9 cellular contexts compared by ENCODE assay signal in the genomic region with DNA sequence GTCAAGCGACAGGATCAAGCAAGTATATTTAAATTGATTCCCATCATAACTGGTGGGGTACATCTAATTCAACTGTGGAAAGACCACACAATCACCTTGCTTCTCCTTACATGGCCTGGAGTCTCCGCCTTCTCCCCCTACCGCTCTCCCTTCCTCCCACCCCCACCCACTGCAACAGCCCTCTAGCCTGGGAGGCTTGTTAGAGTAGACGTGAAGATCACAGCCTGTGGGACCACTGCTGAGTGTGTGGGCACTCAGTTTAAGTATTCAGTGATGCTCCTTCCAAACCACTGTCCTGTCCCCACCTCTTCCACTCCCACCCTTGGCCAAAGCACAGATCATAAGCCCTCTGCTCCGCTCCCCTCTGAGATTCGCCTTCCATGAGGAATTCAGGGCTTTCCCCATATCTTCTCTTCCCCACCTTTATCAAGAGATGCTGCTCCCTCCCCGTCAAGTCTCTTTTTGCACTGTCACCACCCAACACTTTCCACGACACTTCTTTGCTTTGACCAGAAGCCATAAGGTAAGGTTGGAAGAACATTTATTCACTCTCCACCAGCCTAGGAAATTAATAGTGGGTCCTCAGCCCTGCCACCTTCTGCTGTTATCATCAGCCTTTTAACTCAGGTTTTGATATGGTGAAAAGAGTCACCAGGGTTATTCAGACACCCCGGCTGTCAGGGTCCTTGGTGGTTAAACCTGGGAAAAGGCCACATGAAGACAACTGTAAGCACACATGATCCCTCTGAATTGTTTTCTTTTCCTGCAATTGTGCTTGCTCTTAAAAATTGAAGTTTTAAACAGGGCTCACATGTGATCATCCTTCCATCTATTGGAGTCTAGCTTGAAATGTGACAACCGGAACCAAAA. TPM values are rescaled to one million over a fixed set of nuclear protein-coding genes. Genes with fewer than 3 reads are reported as not detected.
DNase-seq lines count a peak whose midpoint lies in the region; ATAC-seq and TF ChIP-seq lines count a peak whose summit lies in the region.
"Had no signal": no experiment of that assay in that cellular context is flagged by ENCODE, and none has a peak within 500 bp of the region (broad histone marks: within the 10 kb centered on the region; RNA-seq: fewer than 3 reads in every experiment).

No MANE protein-coding gene starts in this region.

- intact Hi-C loops in mucosa of descending colon (cut with DNase I, micrococcal nuclease): loop anchor here in 1 of 2 donors (10.0 kb wide), 1 partner anchor 85 kb away; the partner anchor contains the start of gene SMCHD1

- peaks cover 8% of the 10 kb centered on the region for H3K36me3 ChIP-seq in mesodermal cell (ENCODE audit: control insufficient read depth, insufficient read depth, low read length)
- H3K36me3 ChIP-seq in mucosa of descending colon (ENCODE audit: low read depth): no peaks in the 10 kb centered on the region
- H3K36me3 ChIP-seq in upper lobe of left lung: peaks cover 0 to 18% (median 0%) of the 10 kb centered on the region in 4 donors

- H3K9me3 ChIP-seq in AG04450 (ENCODE audit: control insufficient read depth, insufficient read depth, low read length): no peaks in the 10 kb centered on the region
- no peaks in the 10 kb centered on the region for H3K9me3 ChIP-seq in mesodermal cell (ENCODE audit: control insufficient read depth, low read length)
- H3K9me3 ChIP-seq in mucosa of descending colon: no peaks in the 10 kb centered on the region
- H3K9me3 ChIP-seq in upper lobe of left lung: no peaks in the 10 kb centered on the region

- POLR2A ChIA-PET in AG04450 (lab: Yijun Ruan, JAX): no interaction called here

- TF ChIP-seq CTCF in AG04450 (IDR thresholded peaks at IDR 0.05; ENCODE audit: low read depth, low read length) (no peak), HFF-Myc (IDR thresholded peaks at IDR 0.05; ENCODE audit: low read depth, low read length, missing control alignments) (no peak), astrocyte of the spinal cord (IDR thresholded peaks at IDR 0.05; ENCODE audit: low read depth, low read length) (no peak), mucosa of descending colon (IDR thresholded peaks at IDR 0.05) (no peak), upper lobe of left lung (IDR thresholded peaks at IDR 0.05) (no peak)

- no peak for TF ChIP-seq EP300 in upper lobe of left lung (IDR thresholded peaks at IDR 0.05)

- H3K4me3 ChIP-seq in AG04450 (ENCODE audit: low read depth, low read length): peak overlapping the region; percentile 89
- peak overlapping the region; percentile 77 for H3K4me3 ChIP-seq in HFF-Myc (replicated peaks; ENCODE audit: low read depth, low read length)
- peak overlapping the region; percentile 85 for H3K4me3 ChIP-seq in astrocyte of the spinal cord (ENCODE audit: low read depth, low read length)
- peak overlapping the region; percentile 80 for H3K4me3 ChIP-seq in mesodermal cell (ENCODE audit: extremely low read depth, insufficient read depth, low read length, poor library complexity, severe bottlenecking)
- H3K4me3 ChIP-seq in mucosa of descending colon: no peak overlapping the region
- peak overlapping the region in 2 of 4 donors; percentile 64 to 68 for H3K4me3 ChIP-seq in upper lobe of left lung

- no peak for TF ChIP-seq POLR2A in upper lobe of left lung (IDR thresholded peaks at IDR 0.05)

- H3K27me3 ChIP-seq in AG04450 (ENCODE audit: control insufficient read depth, insufficient read depth, low read length): no peaks in the 10 kb centered on the region
- no peaks in the 10 kb centered on the region for H3K27me3 ChIP-seq in upper lobe of left lung

- in situ Hi-C loops in astrocyte of the spinal cord (cut with HindIII; ENCODE audit: low sequenced_read_pairs): no loop called here

- H3K4me1 ChIP-seq in mesodermal cell (ENCODE audit: control insufficient read depth, insufficient read depth, low read length, poor library complexity, severe bottlenecking) (peaks cover 12% of the 10 kb centered on the region), mucosa of descending colon (ENCODE audit: low read depth) (peaks cover 8% of the 10 kb centered on the region), upper lobe of left lung (peaks cover 15 to 34% (median 21%) of the 10 kb centered on the region in 4 donors)

- 86 to 96% methylated on average over 5 to 6 of the region's 10 CpGs for WGBS in mesodermal cell (ENCODE audit: insufficient coverage in 2 of 2), 2 experiments
- 91 to 92% methylated on average over 10 of the region's 10 CpGs for WGBS in upper lobe of left lung, 2 donors

- DNase-seq in AG04450 (ENCODE audit: low read depth, low spot score) (no peak), HFF-Myc (ENCODE audit: extremely low read depth, low read depth) (no peak), astrocyte of the spinal cord (ENCODE audit: low read depth, low spot score) (no peak), mucosa of descending colon (no peak), DMS 273 (lab: John Stamatoyannopoulos, UW; ENCODE audit: unreplicated experiment) (no peak), upper lobe of left lung (no peak)
- DNase-seq: GDM1 had no signal

- CTCF ChIA-PET in AG04450 (lab: Charles Lee): interaction anchor here (1.1 kb wide), 1 partner anchor 28 kb away, joined by 3 read pairs; no protein-coding TSS in a partner anchor

- H3K27ac ChIP-seq in AG04450 (ENCODE audit: low read depth, low read length): no peak overlapping the region
- no peak overlapping the region for H3K27ac ChIP-seq in mesodermal cell (ENCODE audit: low read depth, low read length, severe bottlenecking)
- no peak overlapping the region for H3K27ac ChIP-seq in upper lobe of left lung

- ATAC-seq in HG03378 (IDR thresholded peaks at IDR 0.05; ENCODE audit: unreplicated experiment) (no peak), mucosa of descending colon (no peak), upper lobe of left lung (ENCODE audit: low FRiP score in 2 of 2) (no peak)

RNA-seq across cellular contexts. Expression of gene METTL4, which starts 1.7 kb away (rescaled TPM):
- polyA plus RNA-seq in AG04450 (2011; rRNA removed): 8.3 and 12.7 TPM in 2 replicates
- 6.6 and 9.5 TPM in 2 replicates for polyA minus RNA-seq in AG04450 (2011; rRNA and poly(A)+ RNA removed)
- polyA plus RNA-seq in mesodermal cell (2013, experiment 1 of 2): 12.8 TPM
- polyA plus RNA-seq in mesodermal cell (2013, experiment 2 of 2): 13.3 TPM
- total RNA-seq in mucosa of descending colon (10 to 100 TPM in 2 of 3 donors, 1 to 10 TPM in 1; 7.6 to 13.6 (median 10.6) TPM), upper lobe of left lung (10 to 100 TPM in 1 of 6 donors, 1 to 10 TPM in 5; 2.7 to 11.2 (median 4.8) TPM)

RNA-seq across cellular contexts. Expression of gene NDC80, which starts 1.8 kb away (rescaled TPM):
- 6.4 and 10.2 TPM in 2 replicates for polyA plus RNA-seq in AG04450 (2011; rRNA removed)
- polyA minus RNA-seq in AG04450 (2011; rRNA and poly(A)+ RNA removed): 3.9 and 9.1 TPM in 2 replicates
- polyA plus RNA-seq in mesodermal cell (2013, experiment 1 of 2): 34.5 TPM
- polyA plus RNA-seq in mesodermal cell (2013, experiment 2 of 2): 45.8 TPM
- total RNA-seq in mucosa of descending colon (10 to 100 TPM in 1 of 3 donors, 1 to 10 TPM in 2; 1.5 to 11.6 (median 3.1) TPM), upper lobe of left lung (1 to 10 TPM in 5 of 6 donors, under 1 TPM in 1; 0.89 to 1.8 (median 1.4) TPM)
